ENCODE assay signal across 9 cellular contexts in genomic region chr1:208203127-208203847, GRCh38. TPM values are rescaled to one million over a fixed set of nuclear protein-coding genes. Genes with fewer than 3 reads are reported as not detected.
DNase-seq lines count a peak whose midpoint lies in the region; FAIRE-seq and TF ChIP-seq lines count a peak whose summit lies in the region.
"Had no signal": no experiment of that assay in that cellular context is flagged by ENCODE, and none has a peak within 500 bp of the region (broad histone marks: within the 10 kb centered on the region; RNA-seq: fewer than 3 reads in every experiment).

No MANE protein-coding gene starts in this region.

- H3K36me3 Mint-ChIP-seq in glutamatergic neuron (ENCODE audit: unreplicated experiment), result no peaks in the 10 kb centered on the region
- H3K36me3 Mint-ChIP-seq: mesothelial cell of epicardium had no signal

- no peak for TF ChIP-seq CTCF in RWPE1 (conservative IDR thresholded peaks at IDR 0.05; ENCODE audit: low read depth)
- no peak for TF ChIP-seq CTCF in adrenal gland (IDR thresholded peaks at IDR 0.05)
- no peak for TF ChIP-seq CTCF in glutamatergic neuron (IDR thresholded peaks at IDR 0.05; ENCODE audit: partially characterized antibody, unreplicated experiment)

- H3K27ac ChIP-seq in RWPE1 (peak overlapping the region; percentile 81), small intestine (ENCODE audit: low read depth in 1 of 2, low read length in 1 of 2) (peak overlapping the region; percentile 43 to 72), adrenal gland (peak overlapping the region in 1 of 5 donors; percentile 59)

- peaks cover 2% of the 10 kb centered on the region for H3K9me3 Mint-ChIP-seq in glutamatergic neuron (ENCODE audit: unreplicated experiment)
- H3K9me3 Mint-ChIP-seq: mesothelial cell of epicardium had no signal

- H3K9me3 ChIP-seq in small intestine (ENCODE audit: control insufficient read depth, low read depth) (no peaks in the 10 kb centered on the region), adrenal gland (replicated peaks in 1 of 3) (no peaks in the 10 kb centered on the region)

- H3K4me3 Mint-ChIP-seq in glutamatergic neuron (ENCODE audit: unreplicated experiment), result no peak overlapping the region
- H3K4me3 Mint-ChIP-seq: mesothelial cell of epicardium had no signal

- no peak overlapping the region for H3K27ac Mint-ChIP-seq in glutamatergic neuron (ENCODE audit: unreplicated experiment)
- H3K27ac Mint-ChIP-seq: mesothelial cell of epicardium had no signal

- CTCF ChIA-PET in RWPE1 (lab: Yijun Ruan, JAX), result interaction anchor here (0.6 to 1.0 kb wide), 2 partner anchors 34 to 42 kb away, joined by 3 to 8 read pairs; no protein-coding TSS in a partner anchor

- TF ChIP-seq POLR2A in adrenal gland (IDR thresholded peaks at IDR 0.05), result no peak

- WGBS in small intestine, 3 donors, result 26 to 45% (median 32%) methylated on average over 13 of the region's 13 CpGs
- 76 to 91% (median 85%) methylated on average over 12 to 13 of the region's 13 CpGs for WGBS in adrenal gland, 4 donors

- no peaks in the 10 kb centered on the region for H3K27me3 Mint-ChIP-seq in glutamatergic neuron (ENCODE audit: unreplicated experiment)

- intact Hi-C loops in adrenal gland (cut with DNase I), result no loop called here

- peak; percentile 86 for DNase-seq in LHCN-M2 (ENCODE audit: low read depth)
- DNase-seq in RWPE1 (ENCODE audit: low spot score), result no peak
- DNase-seq in globus pallidus (ENCODE audit: low spot score), result peak; percentile 38
- DNase-seq in small intestine, result peak; percentile 75
- no peak for DNase-seq in NOMO-1 treated with dmso at 0.1 percent for 144 hours (lab: John Stamatoyannopoulos, UW; ENCODE audit: unreplicated experiment)
- DNase-seq in adrenal gland, result no peak
- DNase-seq in central memory CD4-positive, alpha-beta T cell, result no peak
- DNase-seq in glutamatergic neuron, result no peak

- H3K4me1 ChIP-seq in small intestine (ENCODE audit: control insufficient read depth in 2 of 2, insufficient read depth in 1 of 2, low read depth in 1 of 2, low read length in 1 of 2), result peaks cover 5 to 16% of the 10 kb centered on the region in 2 donors
- H3K4me1 ChIP-seq in adrenal gland (replicated peaks in 1 of 2), result peaks cover 0 to 13% of the 10 kb centered on the region in 2 donors

- H3K4me3 ChIP-seq in small intestine (ENCODE audit: low read depth in 1 of 2, low read length in 2 of 2), result no peak overlapping the region
- H3K4me3 ChIP-seq in adrenal gland, result no peak overlapping the region

- POLR2A ChIA-PET in RWPE1 (lab: Yijun Ruan, JAX; ENCODE audit: low non-redundant PET), result no interaction called here

- peaks cover 0 to 5% of the 10 kb centered on the region in 2 donors for H3K36me3 ChIP-seq in small intestine (ENCODE audit: control insufficient read depth in 2 of 2, insufficient read depth in 2 of 2, low read length in 2 of 2)
- no peaks in the 10 kb centered on the region for H3K36me3 ChIP-seq in adrenal gland (replicated peaks in 1 of 2)

- FAIRE-seq in small intestine (lab: Jason Lieb, UNC), result no peak

- peaks cover 2% of the 10 kb centered on the region for H3K4me1 Mint-ChIP-seq in glutamatergic neuron (ENCODE audit: low read depth, unreplicated experiment)

- H3K27me3 ChIP-seq in small intestine (ENCODE audit: control insufficient read depth in 2 of 2, insufficient read depth in 2 of 2, low read length in 2 of 2) (no peaks in the 10 kb centered on the region), adrenal gland (no peaks in the 10 kb centered on the region)

RNA-seq across cellular contexts. Expression of gene PLXNA2, which starts 40.9 kb away (rescaled TPM):
- total RNA-seq in LHCN-M2 (2014; rRNA removed), result 17.7 and 24.2 TPM in 2 replicates
- 6.8 TPM for polyA plus RNA-seq in LHCN-M2 (2012)
- 10 to 100 TPM; 10.7 to 17.8 (median 12.5) TPM for polyA plus RNA-seq in small intestine
- total RNA-seq in adrenal gland, result 1 to 10 TPM; 2.7 to 9.4 (median 5.3) TPM
- 1 to 10 TPM; 2.8 to 4.3 (median 4.3) TPM for polyA plus RNA-seq in adrenal gland
- total RNA-seq in glutamatergic neuron (ENCODE audit: unreplicated experiment), result 66.0 TPM

Comparison
In these comparisons a context has a peak if more than half of its experiments do, and no peak if none do; other contexts are left out.
1. DNase-seq: peak in LHCN-M2 (single experiment), globus pallidus (single experiment) and small intestine (single experiment); none in RWPE1 (single experiment), NOMO-1 treated with dmso at 0.1 percent for 144 hours (single experiment), adrenal gland (0 of 7), central memory CD4-positive, alpha-beta T cell (single experiment) and glutamatergic neuron (single experiment).